8 cellular contexts compared by ENCODE assay signal in the genomic region with DNA sequence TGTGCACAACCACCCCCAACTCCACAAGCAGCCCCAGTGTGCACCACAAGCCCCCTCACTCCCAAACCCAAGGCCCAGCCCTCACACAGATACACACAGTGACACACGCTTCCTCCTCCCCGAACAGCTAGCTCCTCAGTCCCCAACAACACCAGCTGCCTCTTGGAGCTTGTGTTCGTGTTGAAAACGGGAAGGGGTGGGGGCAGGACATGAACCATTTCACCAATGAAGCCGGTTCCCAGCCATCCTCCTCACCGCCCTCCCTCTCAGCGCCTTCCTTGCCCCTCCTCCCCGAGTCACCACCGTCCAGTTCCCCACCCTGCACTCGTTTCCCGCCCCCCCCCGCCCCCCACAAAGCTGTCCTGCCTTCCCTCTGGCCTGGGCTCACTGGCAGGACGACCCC. TPM values are rescaled to one million over a fixed set of nuclear protein-coding genes. Genes with fewer than 3 reads are reported as not detected.
DNase-seq lines count a peak whose midpoint lies in the region; ATAC-seq and TF ChIP-seq lines count a peak whose summit lies in the region.

No MANE protein-coding gene starts in this region.

- no peaks in the 10 kb centered on the region for H3K36me3 Mint-ChIP-seq in CD8-positive, alpha-beta memory T cell

- peak overlapping the region; percentile 41; the same call in 1 of the 2 replicates for H3K9ac ChIP-seq in SK-N-SH
- H3K9ac ChIP-seq in duodenal mucosa (ENCODE audit: low read depth in 1 of 2, low read length in 2 of 2), result peak overlapping the region in 1 of 2 donors; percentile 25

- peaks cover 24 to 47% of the 10 kb centered on the region in 2 donors for H3K27me3 Mint-ChIP-seq in CD8-positive, alpha-beta memory T cell

- peaks cover 4% of the 10 kb centered on the region for H3F3A ChIP-seq in SK-N-SH (replicated peaks; ENCODE audit: insufficient read depth)

- H3K4me3 ChIP-seq in CD8-positive, alpha-beta memory T cell (ENCODE audit: low read length), result no peak overlapping the region
- H3K4me3 ChIP-seq in SK-N-SH (ENCODE audit: low read depth in 2 of 2, low read length in 1 of 2) (peak overlapping the region; percentile 65 to 69), duodenal mucosa (ENCODE audit: low read depth in 1 of 2, low read length in 2 of 2) (peak overlapping the region; percentile 18 to 43), lung (no peak overlapping the region), suprapubic skin (peak overlapping the region; percentile 48)

- H3K9me3 ChIP-seq in CD8-positive, alpha-beta memory T cell (ENCODE audit: low read length), result no peaks in the 10 kb centered on the region
- H3K9me3 ChIP-seq in SK-N-SH (no peaks in the 10 kb centered on the region), duodenal mucosa (ENCODE audit: control insufficient read depth in 1 of 2, low read length in 2 of 2) (no peaks in the 10 kb centered on the region), lung (ENCODE audit: control insufficient read depth in 2 of 2, insufficient read depth in 1 of 2, low read length in 1 of 2) (peaks cover 0 to 4% of the 10 kb centered on the region in 2 donors), suprapubic skin (no peaks in the 10 kb centered on the region)

- no peaks in the 10 kb centered on the region for H3K9me3 Mint-ChIP-seq in CD8-positive, alpha-beta memory T cell

- WGBS in SK-N-SH (ENCODE audit: low lambda C conversion rate), result 7% methylated on average over 10 of the region's 13 CpGs
- 1 to 5% methylated on average over 12 to 13 of the region's 13 CpGs for WGBS in lung, 2 donors
- 2% methylated on average over 13 of the region's 13 CpGs for whole genome bisulfite sequencing in suprapubic skin

- 0 out of 2 replicates have a peak overlapping the region, but pooled peaks have one; percentile 74 for H2AFZ ChIP-seq in SK-N-SH (ENCODE audit: low read depth)

- no peak for TF ChIP-seq CTCF in SK-N-SH (IDR thresholded peaks at IDR 0.05)
- no peak for TF ChIP-seq CTCF in lung (IDR thresholded peaks at IDR 0.05; ENCODE audit: control extremely low read depth, extremely low read depth)
- no peak for TF ChIP-seq CTCF in suprapubic skin (IDR thresholded peaks at IDR 0.05)

- peaks cover 4 to 16% (median 13%) of the 10 kb centered on the region in 3 donors for H3K4me1 Mint-ChIP-seq in CD8-positive, alpha-beta memory T cell

- DNase-seq in CD8-positive, alpha-beta memory T cell, result no peak
- peak; percentile 92 for DNase-seq in KBM-7
- peak; percentile 82 for DNase-seq in SK-N-SH
- DNase-seq in lung (ENCODE audit: low spot score), result peak; percentile 51
- DNase-seq in suprapubic skin (ENCODE audit: low spot score in 2 of 2), result peak in 1 of 2 donors; percentile 79
- no peak for DNase-seq in cortex of kidney (lab: John Stamatoyannopoulos, UW)

- TF ChIP-seq EP300 in SK-N-SH (IDR thresholded peaks at IDR 0.05; ENCODE audit: borderline replicate concordance in 1 of 2, low read depth in 1 of 2, low read length in 1 of 2), result no peak
- TF ChIP-seq EP300 in suprapubic skin (IDR thresholded peaks at IDR 0.05), result no peak

- peak overlapping the region; percentile 95 for H3K4me2 ChIP-seq in SK-N-SH

- no peak overlapping the region for H3K27ac ChIP-seq in CD8-positive, alpha-beta memory T cell (ENCODE audit: low read depth, low read length)
- peak overlapping the region in 1 of 2 experiments; percentile 69; a peak in 1 of 4 replicates for H3K27ac ChIP-seq in SK-N-SH (ENCODE audit: low read depth in 2 of 2, low read length in 1 of 2)
- H3K27ac ChIP-seq in duodenal mucosa (ENCODE audit: low read depth, low read length), result no peak overlapping the region
- H3K27ac ChIP-seq in lung (ENCODE audit: low read depth in 1 of 2, low read length in 1 of 2), result peak overlapping the region in 1 of 2 donors; percentile 57
- H3K27ac ChIP-seq in suprapubic skin, result no peak overlapping the region

- POLR2A ChIA-PET in CD8-positive, alpha-beta memory T cell (lab: Charles Lee), result interaction anchor here (0.9 kb wide), 1 partner anchor 287 kb away, joined by 3 read pairs; no protein-coding TSS in a partner anchor
- POLR2A ChIA-PET in SK-N-SH (lab: Yijun Ruan, JAX), result interaction anchor here (0.6 to 2.8 kb wide), 9 partner anchors 8 to 208 kb away, joined by 3 to 19 read pairs (median 5); a partner anchor contains a TSS

- peaks cover 11% of the 10 kb centered on the region for H3K36me3 ChIP-seq in CD8-positive, alpha-beta memory T cell (ENCODE audit: insufficient read depth, low read length)
- no peaks in the 10 kb centered on the region for H3K36me3 ChIP-seq in SK-N-SH (replicated peaks in 1 of 2; ENCODE audit: control insufficient read depth in 1 of 2, insufficient read depth in 2 of 2, low read length in 1 of 2)
- peaks cover 0 to 5% of the 10 kb centered on the region in 2 donors for H3K36me3 ChIP-seq in duodenal mucosa (ENCODE audit: control insufficient read depth in 1 of 2, insufficient read depth in 2 of 2, low read length in 2 of 2)
- peaks cover 0 to 2% of the 10 kb centered on the region in 2 donors for H3K36me3 ChIP-seq in lung (ENCODE audit: control insufficient read depth in 2 of 2, insufficient read depth in 2 of 2, low read length in 2 of 2)
- H3K36me3 ChIP-seq in suprapubic skin, result no peaks in the 10 kb centered on the region

- H3K4me3 Mint-ChIP-seq in CD8-positive, alpha-beta memory T cell, result peak overlapping the region in 6 of 7 donors; percentile 21 to 68 (median 57)

- TF ChIP-seq POLR2A in suprapubic skin (IDR thresholded peaks at IDR 0.05), result no peak

- no peaks in the 10 kb centered on the region for H4K20me1 ChIP-seq in SK-N-SH (ENCODE audit: insufficient read depth)

- H3K27me3 ChIP-seq in CD8-positive, alpha-beta memory T cell (ENCODE audit: insufficient read depth, low read length, poor library complexity, severe bottlenecking), result peaks cover 23% of the 10 kb centered on the region
- H3K27me3 ChIP-seq in SK-N-SH (ENCODE audit: insufficient read depth) (no peaks in the 10 kb centered on the region), duodenal mucosa (ENCODE audit: control insufficient read depth in 1 of 2, insufficient read depth in 2 of 2, low read length in 2 of 2) (peaks cover 33 to 56% of the 10 kb centered on the region in 2 donors), lung (ENCODE audit: control insufficient read depth, insufficient read depth) (no peaks in the 10 kb centered on the region), suprapubic skin (peaks cover 42% of the 10 kb centered on the region)

- in situ Hi-C loops in KBM-7 (cut with MboI; ENCODE audit: low pct_unique_long_range_greater_than_20kb, low sequenced_read_pairs), result no loop called here

- peak overlapping the region in 1 of 8 donors; percentile 45 for H3K27ac Mint-ChIP-seq in CD8-positive, alpha-beta memory T cell

- CTCF ChIA-PET in CD8-positive, alpha-beta memory T cell (lab: Charles Lee), result interaction anchor here (0.8 to 1.8 kb wide), 5 partner anchors 48 to 157 kb away, joined by 3 to 6 read pairs (median 3); a partner anchor contains a TSS
- CTCF ChIA-PET in SK-N-SH (lab: Yijun Ruan, JAX), result interaction anchor here (1.2 to 12.7 kb wide), 6 partner anchors 14 to 68 kb away, joined by 4 to 246 read pairs (median 40); a partner anchor contains a TSS

- peaks cover 8% of the 10 kb centered on the region for H3K4me1 ChIP-seq in CD8-positive, alpha-beta memory T cell (ENCODE audit: insufficient read depth, low read length)
- peaks cover 19 to 79% of the 10 kb centered on the region in 2 experiments; a peak in 3 of 4 replicates for H3K4me1 ChIP-seq in SK-N-SH (ENCODE audit: control insufficient read depth in 1 of 2, insufficient read depth in 2 of 2, low read depth in 1 of 2, low read length in 1 of 2)
- peaks cover 11 to 17% of the 10 kb centered on the region in 2 donors for H3K4me1 ChIP-seq in duodenal mucosa (ENCODE audit: control insufficient read depth in 1 of 2, insufficient read depth in 2 of 2, low read length in 2 of 2)
- no peaks in the 10 kb centered on the region for H3K4me1 ChIP-seq in lung (ENCODE audit: control insufficient read depth in 2 of 2, insufficient read depth in 2 of 2, low read length in 2 of 2)
- peaks cover 25% of the 10 kb centered on the region for H3K4me1 ChIP-seq in suprapubic skin

- TF ChIP-seq RAD21 in SK-N-SH (IDR thresholded peaks at IDR 0.05; ENCODE audit: low read length), result no peak

- H3K79me2 ChIP-seq in SK-N-SH (ENCODE audit: insufficient read depth), result no peaks in the 10 kb centered on the region

- H3K9me2 ChIP-seq in SK-N-SH, result no peaks in the 10 kb centered on the region

- ATAC-seq in lung (ENCODE audit: insufficient read depth, low FRiP score), result peak; percentile 41
- no peak for ATAC-seq in GM18868 (IDR thresholded peaks at IDR 0.05; ENCODE audit: unreplicated experiment)

RNA-seq across cellular contexts. Expression of a gene that starts 0.3 kb away (rescaled TPM):
- under 1 TPM in 1 of 2 experiments, not detected in 1; 0.11 TPM for total RNA-seq in CD8-positive, alpha-beta memory T cell
- not detected for polyA plus RNA-seq in CD8-positive, alpha-beta memory T cell
- 16.4 and 18.6 TPM in 2 replicates for polyA plus RNA-seq in SK-N-SH (2012; rRNA removed)
- polyA plus RNA-seq in SK-N-SH (2012; cell fraction: cytosol; rRNA removed), result 7.0 and 10.6 TPM in 2 replicates
- polyA plus RNA-seq in SK-N-SH (2012; cell fraction: nucleus; rRNA removed), result 32.2 and 35.7 TPM in 2 replicates
- total RNA-seq in lung, result 10 to 100 TPM; 23.4 to 36.0 TPM
- 10 to 100 TPM; 22.8 to 24.6 TPM for polyA plus RNA-seq in lung
- total RNA-seq in suprapubic skin, result 1 to 10 TPM in 2 of 4 donors, under 1 TPM in 2; 0.47 to 2.1 (median 1.0) TPM

RNA-seq across cellular contexts. Expression of a gene that starts 6.9 kb away (rescaled TPM):
- 1 to 10 TPM; 2.4 to 2.5 TPM for total RNA-seq in CD8-positive, alpha-beta memory T cell
- 2.9 TPM for polyA plus RNA-seq in CD8-positive, alpha-beta memory T cell
- polyA plus RNA-seq in SK-N-SH (2012; rRNA removed), result 49.5 and 74.6 TPM in 2 replicates
- polyA plus RNA-seq in SK-N-SH (2012; cell fraction: cytosol; rRNA removed), result 27.5 and 38.8 TPM in 2 replicates
- 144 and 192 TPM in 2 replicates for polyA plus RNA-seq in SK-N-SH (2012; cell fraction: nucleus; rRNA removed)
- total RNA-seq in lung, result 10 to 100 TPM; 16.1 to 23.3 TPM
- 10 to 100 TPM in 1 of 2 donors, 1 to 10 TPM in 1; 9.3 to 12.2 TPM for polyA plus RNA-seq in lung
- total RNA-seq in suprapubic skin, result 10 to 100 TPM in 3 of 4 donors, 1 to 10 TPM in 1; 5.0 to 30.5 (median 14.3) TPM

RNA-seq across cellular contexts. Expression of a gene that starts 19.5 kb away (rescaled TPM):
- under 1 TPM; 0.48 to 0.78 TPM for total RNA-seq in CD8-positive, alpha-beta memory T cell
- polyA plus RNA-seq in CD8-positive, alpha-beta memory T cell, result not detected
- 12.9 and 13.8 TPM in 2 replicates for polyA plus RNA-seq in SK-N-SH (2012; rRNA removed)
- 1.6 and 3.0 TPM in 2 replicates for polyA plus RNA-seq in SK-N-SH (2012; cell fraction: cytosol; rRNA removed)
- polyA plus RNA-seq in SK-N-SH (2012; cell fraction: nucleus; rRNA removed), result 93.1 and 96.5 TPM in 2 replicates
- total RNA-seq in lung, result 1 to 10 TPM; 1.3 to 3.3 TPM
- 1 to 10 TPM; 1.2 to 2.0 TPM for polyA plus RNA-seq in lung
- 1 to 10 TPM in 2 of 4 donors, under 1 TPM in 1, not detected in 1; 0.72 to 1.5 (median 1.4) TPM for total RNA-seq in suprapubic skin

RNA-seq across cellular contexts. Expression of a gene that starts 29.8 kb away (rescaled TPM):
- 10 to 100 TPM; 35.9 to 37.6 TPM for total RNA-seq in CD8-positive, alpha-beta memory T cell
- 0.68 TPM for polyA plus RNA-seq in CD8-positive, alpha-beta memory T cell
- polyA plus RNA-seq in SK-N-SH (2012; rRNA removed) (33.0 and 34.0 TPM in 2 replicates), lung (1 to 10 TPM; 2.2 to 4.1 TPM)
- polyA plus RNA-seq in SK-N-SH (2012; cell fraction: cytosol; rRNA removed), result 18.8 and 25.0 TPM in 2 replicates
- 49.3 and 55.0 TPM in 2 replicates for polyA plus RNA-seq in SK-N-SH (2012; cell fraction: nucleus; rRNA removed)
- total RNA-seq in lung (1 to 10 TPM; 1.3 to 3.5 TPM), suprapubic skin (1 to 10 TPM; 4.8 to 8.9 (median 5.9) TPM)

RNA-seq across cellular contexts. Expression of a gene that starts 30.7 kb away (rescaled TPM):
- 100 to 1,000 TPM; 154 TPM for total RNA-seq in CD8-positive, alpha-beta memory T cell
- 49.7 TPM for polyA plus RNA-seq in CD8-positive, alpha-beta memory T cell
- polyA plus RNA-seq in SK-N-SH (2012; rRNA removed), result 97.2 and 100 TPM in 2 replicates
- 46.4 and 64.2 TPM in 2 replicates for polyA plus RNA-seq in SK-N-SH (2012; cell fraction: cytosol; rRNA removed)
- 203 and 208 TPM in 2 replicates for polyA plus RNA-seq in SK-N-SH (2012; cell fraction: nucleus; rRNA removed)
- total RNA-seq in lung, result 10 to 100 TPM; 35.3 to 92.1 TPM
- polyA plus RNA-seq in lung, result 10 to 100 TPM; 24.8 to 38.1 TPM
- total RNA-seq in suprapubic skin, result 10 to 100 TPM; 54.7 to 71.8 (median 68.9) TPM

Comparison
In these comparisons a context has a peak if more than half of its experiments do, and no peak if none do; other contexts are left out.
1. DNase-seq: peak in KBM-7 (single experiment), SK-N-SH (single experiment) and lung (single experiment); none in CD8-positive, alpha-beta memory T cell (0 of 5) and cortex of kidney (single experiment).
2. H3K4me3 ChIP-seq: peak in SK-N-SH (2 of 2), duodenal mucosa (2 of 2) and suprapubic skin (single experiment); none in CD8-positive, alpha-beta memory T cell (single experiment) and lung (single experiment).
3. RNA of a gene that starts 0.3 kb away (total RNA-seq): 23.4 to 36.0 TPM in lung; 0.47 to 2.1 TPM in suprapubic skin and 0.11 TPM in CD8-positive, alpha-beta memory T cell; every median in the first group is over 4 times any median in the second.